24 cellular contexts compared by ENCODE assay signal in the genomic region with DNA sequence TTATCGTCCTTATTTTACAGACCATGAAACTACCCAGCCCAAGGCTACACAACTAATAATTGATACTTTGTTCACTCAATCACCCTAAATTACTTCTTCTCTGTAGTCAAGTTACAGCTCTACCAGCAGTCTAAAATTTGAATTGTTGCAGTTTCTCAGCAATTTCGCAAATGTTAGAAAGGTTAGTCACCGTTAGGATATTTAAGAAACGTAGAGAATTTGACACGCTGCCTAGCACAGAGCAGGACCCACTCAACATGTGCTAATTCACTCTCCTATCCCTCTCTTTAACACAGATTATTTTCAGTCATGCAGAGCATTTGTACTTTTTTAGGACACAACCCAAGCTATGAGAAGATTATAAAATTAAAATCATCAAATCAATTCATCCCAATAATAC.
DNase-seq lines count a peak whose midpoint lies in the region; ATAC-seq and TF ChIP-seq lines count a peak whose summit lies in the region.
"Had no signal": no experiment of that assay in that cellular context is flagged by ENCODE, and none has a peak within 500 bp of the region (broad histone marks: within the 10 kb centered on the region; RNA-seq: fewer than 3 reads in every experiment).

No MANE protein-coding gene starts in this region.

- H3K36me3 Mint-ChIP-seq in osteocyte (ENCODE audit: unreplicated experiment): no peaks in the 10 kb centered on the region

- DNase-seq in EH (ENCODE audit: low read depth) (peak; percentile 29), RPMI7951 (ENCODE audit: low read depth) (peak; percentile 38), fibroblast of gingiva (ENCODE audit: low read depth) (peak; percentile 15), osteocyte (ENCODE audit: extremely low spot score, unreplicated experiment) (no peak), neuronal stem cell (ENCODE audit: low spot score) (no peak), NCI-H446 treated with DMSO at 0.1 percent for 48 hours (lab: John Stamatoyannopoulos, UW) (no peak)
- no peak for DNase-seq in activated CD4-positive, CD25-positive, alpha-beta regulatory T cell treated with anti-CD3 and anti-CD28 coated beads, Interleukin-2, amount 50 U/mL, for 72 hours
- DNase-seq: activated CD4-positive, alpha-beta T cell treated with anti-CD3 and anti-CD28 coated beads, Interleukin-2, amount 50 U/mL, for 48 hours; activated effector memory CD4-positive, alpha-beta T cell treated with anti-CD3 and anti-CD28 coated beads, Interleukin-2, amount 50 U/mL, for 16 hours; CD4-positive, alpha-beta T cell; cerebellar nuclear complex; H9; heart right ventricle; left ventricle myocardium inferior; NCI-H1048; NCI-H2029; Peyer's patch; stimulated activated CD4-positive, alpha-beta T cell treated with anti-CD3 and anti-CD28 coated beads, Interleukin-15, amount 100 ng/mL, for 24 hours; T-helper 2 cell; WERI-Rb-1 had no signal

- H3K27me3 Mint-ChIP-seq in osteocyte (ENCODE audit: unreplicated experiment): no peaks in the 10 kb centered on the region
- H3K27me3 Mint-ChIP-seq: CD4-positive, alpha-beta T cell had no signal

- no peak overlapping the region for H3K18ac ChIP-seq in neuronal stem cell (ENCODE audit: low read length)

- H3K23ac ChIP-seq in neuronal stem cell (ENCODE audit: low read depth, low read length, poor library complexity): no peak overlapping the region

- no peaks in the 10 kb centered on the region for H3K9me3 Mint-ChIP-seq in osteocyte (ENCODE audit: unreplicated experiment)
- H3K9me3 Mint-ChIP-seq: H9, neural crest cell had no signal

- H3K27me3 ChIP-seq in neuronal stem cell (ENCODE audit: control insufficient read depth in 3 of 3, insufficient read depth in 3 of 3, low read depth in 1 of 3, low read length in 3 of 3): no peaks in the 10 kb centered on the region
- H3K27me3 ChIP-seq: heart right ventricle, Peyer's patch had no signal

- H3K4me3 Mint-ChIP-seq in osteocyte (ENCODE audit: unreplicated experiment): no peak overlapping the region
- H3K4me3 Mint-ChIP-seq: CD4-positive, alpha-beta T cell; H9; neural crest cell had no signal

- H3K4me1 Mint-ChIP-seq in osteocyte (ENCODE audit: unreplicated experiment): peaks cover 21% of the 10 kb centered on the region

- H2BK5ac ChIP-seq in neuronal stem cell (ENCODE audit: low read length): no peak overlapping the region

- no peak for ATAC-seq in HG02588 (IDR thresholded peaks at IDR 0.05; ENCODE audit: unreplicated experiment)
- ATAC-seq: heart right ventricle had no signal

- no peak overlapping the region for H3K14ac ChIP-seq in neuronal stem cell (ENCODE audit: low read length)

- no peaks in the 10 kb centered on the region for H3K79me1 ChIP-seq in neuronal stem cell (ENCODE audit: low read depth, low read length)

- peak overlapping the region; percentile 41 for H3K27ac Mint-ChIP-seq in osteocyte (ENCODE audit: unreplicated experiment)
- H3K27ac Mint-ChIP-seq: CD4-positive, alpha-beta T cell; H9 had no signal

- H2BK120ac ChIP-seq in neuronal stem cell (ENCODE audit: low read depth, low read length): no peak overlapping the region

- no peaks in the 10 kb centered on the region for H3K4me1 ChIP-seq in neuronal stem cell (ENCODE audit: control insufficient read depth in 2 of 2, insufficient read depth in 1 of 2, low read depth in 1 of 2, low read length in 2 of 2)
- H3K4me1 ChIP-seq: heart right ventricle, left ventricle myocardium inferior, Peyer's patch had no signal

- no peaks in the 10 kb centered on the region for H3K9me3 ChIP-seq in neuronal stem cell (replicated peaks in 1 of 2; ENCODE audit: control insufficient read depth in 2 of 2, insufficient read depth in 1 of 2, low read depth in 1 of 2, low read length in 2 of 2)
- H3K9me3 ChIP-seq: Peyer's patch had no signal

- WGBS in neuronal stem cell (ENCODE audit: extremely low coverage in 2 of 2, insufficient read length in 2 of 2, insufficient replicate concordance in 1 of 2), 2 donors: no CpG with 5 or more reads among the region's 5 CpGs

- H3K36me3 ChIP-seq in neuronal stem cell (replicated peaks in 1 of 2; ENCODE audit: control insufficient read depth in 2 of 2, insufficient read depth in 2 of 2, low read length in 2 of 2): no peaks in the 10 kb centered on the region
- H3K36me3 ChIP-seq: heart right ventricle, left ventricle myocardium inferior, Peyer's patch, WERI-Rb-1 had no signal

- H3K27ac ChIP-seq in neuronal stem cell (replicated peaks; ENCODE audit: low read length): no peak overlapping the region
- H3K27ac ChIP-seq: heart right ventricle, KMS-11, left ventricle myocardium inferior, Peyer's patch, SK-N-MC, WERI-Rb-1 had no signal

- no peak overlapping the region for H2BK12ac ChIP-seq in neuronal stem cell (ENCODE audit: low read length)

- no peak overlapping the region for H3K4ac ChIP-seq in neuronal stem cell (ENCODE audit: low read length)

- no peak overlapping the region for H4K91ac ChIP-seq in neuronal stem cell (ENCODE audit: low read depth, low read length, poor library complexity)

- no peak overlapping the region for H2AFZ ChIP-seq in neuronal stem cell (ENCODE audit: low read length)

- H2BK15ac ChIP-seq in neuronal stem cell (ENCODE audit: low read length): no peak overlapping the region

- TF ChIP-seq CTCF in osteocyte (IDR thresholded peaks at IDR 0.05): no peak

- no peak overlapping the region for H3K4me3 ChIP-seq in neuronal stem cell (ENCODE audit: low read length in 2 of 2)
- H3K4me3 ChIP-seq: heart right ventricle, left ventricle myocardium inferior, Peyer's patch, SK-N-MC had no signal

- no peak overlapping the region for H4K8ac ChIP-seq in neuronal stem cell (ENCODE audit: low read depth, low read length)

- H3K9ac ChIP-seq in neuronal stem cell (ENCODE audit: low read depth, low read length, poor library complexity): no peak overlapping the region
- H3K9ac ChIP-seq: KMS-11 had no signal

- H2AK5ac ChIP-seq in neuronal stem cell (ENCODE audit: low read depth, low read length): no peak overlapping the region

- H3K4me2 ChIP-seq in neuronal stem cell (ENCODE audit: insufficient read depth, low read length, poor library complexity, severe bottlenecking): no peak overlapping the region
- H3K4me2 ChIP-seq: KMS-11 had no signal

Comparison
In these comparisons a context has a peak if more than half of its experiments do, and no peak if none do; other contexts are left out.
1. DNase-seq: peak in EH (single experiment), RPMI7951 (single experiment) and fibroblast of gingiva (single experiment); none in osteocyte (single experiment), neuronal stem cell (single experiment), activated CD4-positive, CD25-positive, alpha-beta regulatory T cell treated with anti-CD3 and anti-CD28 coated beads, Interleukin-2, amount 50 U/mL, for 72 hours (single experiment) and NCI-H446 treated with DMSO at 0.1 percent for 48 hours (single experiment).